Comparison of ENCODE assay signal across 20 cellular contexts in the genomic region with DNA sequence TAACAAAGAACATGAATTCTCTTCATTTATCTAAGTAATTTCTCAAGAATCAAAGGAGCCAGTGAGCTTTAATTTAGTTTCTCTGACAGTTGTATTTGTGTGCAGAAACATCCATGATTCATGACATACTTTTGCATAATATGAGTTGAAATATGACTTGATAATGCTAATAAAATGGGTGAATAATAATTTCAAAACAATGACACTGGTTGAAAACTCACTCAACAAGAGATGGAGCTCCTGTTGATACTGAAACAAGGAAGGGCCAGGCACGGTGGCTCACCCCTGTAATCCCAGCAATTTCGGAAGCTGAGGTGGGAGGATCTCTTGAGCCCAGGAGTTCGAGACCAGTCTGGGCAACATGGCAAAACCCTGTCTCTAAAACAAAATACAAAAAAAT.
DNase-seq lines count a peak whose midpoint lies in the region; ATAC-seq and TF ChIP-seq lines count a peak whose summit lies in the region.
"Had no signal": no experiment of that assay in that cellular context is flagged by ENCODE, and none has a peak within 500 bp of the region (broad histone marks: within the 10 kb centered on the region; RNA-seq: fewer than 3 reads in every experiment).

No MANE protein-coding gene starts in this region.

- in situ Hi-C loops in brain microvascular endothelial cell (cut with HindIII; ENCODE audit: low pct_ligation_motif_present, low sequenced_read_pairs), result no loop called here

- TF ChIP-seq EP300 in gastroesophageal sphincter (IDR thresholded peaks at IDR 0.05), result no peak

- H3K9ac ChIP-seq in skeletal muscle tissue (ENCODE audit: low read depth in 1 of 3, low read length in 3 of 3), result no peak overlapping the region

- ATAC-seq in SK-N-SH treated with all-trans-retinoic acid at 6 μM for 48 hours (peak; percentile 25; the same call in 1 of the 3 replicates), gastroesophageal sphincter (peak; percentile 34)

- H3K4me1 ChIP-seq in gastroesophageal sphincter (peaks cover 0 to 10% (median 6%) of the 10 kb centered on the region in 3 donors), skeletal muscle tissue (ENCODE audit: control insufficient read depth in 3 of 3, insufficient read depth in 3 of 3, low read length in 3 of 3) (peaks cover 7 to 9% (median 8%) of the 10 kb centered on the region in 3 donors)

- H3K36me3 ChIP-seq in gastroesophageal sphincter, result no peaks in the 10 kb centered on the region
- H3K36me3 ChIP-seq in skeletal muscle tissue (ENCODE audit: control insufficient read depth in 3 of 3, insufficient read depth in 3 of 3, low read length in 3 of 3), result no peaks in the 10 kb centered on the region
- no peaks in the 10 kb centered on the region for H3K36me3 ChIP-seq in brain microvascular endothelial cell (replicated peaks)

- TF ChIP-seq CTCF in gastroesophageal sphincter (IDR thresholded peaks at IDR 0.05) (no peak), brain microvascular endothelial cell (IDR thresholded peaks at IDR 0.05; ENCODE audit: low read depth, low read length, missing control alignments) (no peak)

- peak overlapping the region in 1 of 4 donors; percentile 58 for H3K27ac ChIP-seq in gastroesophageal sphincter
- peak overlapping the region; percentile 44 for H3K27ac ChIP-seq in skeletal muscle tissue (ENCODE audit: low read depth, low read length)
- H3K27ac ChIP-seq in brain microvascular endothelial cell, result no peak overlapping the region
- H3K27ac ChIP-seq: PC-9 had no signal

- H3K27me3 ChIP-seq in gastroesophageal sphincter, result no peaks in the 10 kb centered on the region
- H3K27me3 ChIP-seq in skeletal muscle tissue (ENCODE audit: control insufficient read depth in 3 of 3, insufficient read depth in 3 of 3, low read length in 3 of 3), result no peaks in the 10 kb centered on the region
- H3K27me3 ChIP-seq in brain microvascular endothelial cell (replicated peaks), result no peaks in the 10 kb centered on the region

- H3K4me3 ChIP-seq in gastroesophageal sphincter (no peak overlapping the region), skeletal muscle tissue (ENCODE audit: low read length in 3 of 3) (no peak overlapping the region), brain microvascular endothelial cell (ENCODE audit: low read depth, low read length) (no peak overlapping the region)
- H3K4me3 ChIP-seq: PC-9 had no signal

- peak; percentile 47 for DNase-seq in HCEC 1CT
- DNase-seq in mucosa of gallbladder (ENCODE audit: low spot score), result no peak
- no peak for DNase-seq in central memory CD4-positive, alpha-beta T cell
- no peak for DNase-seq in cerebellar nuclear complex (lab: John Stamatoyannopoulos, UW)
- no peak for DNase-seq in brain microvascular endothelial cell
- DNase-seq: Calu3; DMS79 treated with DMSO at 0.1 percent for 48 hours; KG1; NCI-H1048; NCI-H1417; NCI-H1694; NCI-H2029 treated with DMSO at 0.1 percent for 48 hours; NCI-H446 treated with DMSO at 0.1 percent for 48 hours; NCI-H526; NK-92 treated with Interleukin-12 subunit alpha and Interleukin-12 subunit beta, amount 100 ng/mL, for 24 hours; PC-9; SHP77 had no signal

- WGBS in gastroesophageal sphincter (ENCODE audit: low coverage in 1 of 2), 2 donors, result 70 to 74% methylated on average over 3 of the region's 3 CpGs

- TF ChIP-seq POLR2A in gastroesophageal sphincter (IDR thresholded peaks at IDR 0.05), result no peak

- no peaks in the 10 kb centered on the region for H3K9me3 ChIP-seq in gastroesophageal sphincter
- H3K9me3 ChIP-seq in skeletal muscle tissue (ENCODE audit: control insufficient read depth in 3 of 3, low read length in 3 of 3), result no peaks in the 10 kb centered on the region

TF ChIP-seq in SK-N-SH treated with all-trans-retinoic acid at 6 μM for 48 hours, 23 proteins besides CTCF, POLR2A, EP300 and RAD21:
- no peak for TF ChIP-seq SNAI2 (CRISPR knock-in tag; IDR thresholded peaks at IDR 0.05)
- TF ChIP-seq ZFP3 (CRISPR knock-in tag; IDR thresholded peaks at IDR 0.05), result peak; percentile 90
- TF ChIP-seq ISL1 (CRISPR knock-in tag; IDR thresholded peaks at IDR 0.05), result peak; percentile 64; the same call in 1 of the 2 replicates
